In the genomic region with DNA sequence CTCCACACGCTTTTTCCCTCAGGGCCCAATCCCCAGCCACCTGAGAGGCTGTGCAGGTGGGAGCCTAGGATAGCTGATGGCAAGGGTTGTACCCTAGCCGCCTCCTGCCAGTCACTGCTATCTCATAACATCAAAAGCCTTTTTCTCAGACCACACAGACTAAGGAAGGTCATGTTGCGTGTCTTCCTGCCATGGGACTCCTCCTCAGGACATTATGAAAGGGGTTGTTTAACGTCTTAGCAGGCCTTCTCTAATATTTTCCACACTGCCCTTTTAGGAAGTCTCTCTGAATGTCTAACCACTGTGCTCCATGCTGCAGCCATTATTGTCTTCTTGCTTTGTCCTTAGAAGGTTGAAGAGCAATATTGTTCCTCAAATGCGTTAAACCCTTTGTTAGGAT, we compare ENCODE assay signal across 17 cellular contexts. TPM values are rescaled to one million over a fixed set of nuclear protein-coding genes. Genes with fewer than 3 reads are reported as not detected.
DNase-seq lines count a peak whose midpoint lies in the region; ATAC-seq and TF ChIP-seq lines count a peak whose summit lies in the region.
"Had no signal": no experiment of that assay in that cellular context is flagged by ENCODE, and none has a peak within 500 bp of the region (broad histone marks: within the 10 kb centered on the region; RNA-seq: fewer than 3 reads in every experiment).

No MANE protein-coding gene starts in this region.

- in situ Hi-C loops in gastrocnemius medialis (cut with MboI; ENCODE audit: low sequenced_read_pairs in 4 of 4), result loop anchor here in 2 of 4 donors (5.0 to 10.0 kb wide), 2 partner anchors 169 to 172 kb away; a partner anchor contains a TSS

- H3K9me3 ChIP-seq in HEK293 (ENCODE audit: control insufficient read depth, insufficient read depth, low read depth, low read length) (no peaks in the 10 kb centered on the region), gastrocnemius medialis (no peaks in the 10 kb centered on the region)
- H3K9me3 ChIP-seq: thyroid gland had no signal

- no peak for TF ChIP-seq POLR2A in gastrocnemius medialis (IDR thresholded peaks at IDR 0.05)

- ATAC-seq in gastrocnemius medialis (peak in 1 of 2 donors; percentile 6), HG03521 (IDR thresholded peaks at IDR 0.05; ENCODE audit: unreplicated experiment) (no peak), omental fat pad (ENCODE audit: low FRiP score) (no peak)

- POLR2A ChIA-PET in HEK293 (lab: Yijun Ruan, JAX), result interaction anchor here (0.9 to 1.5 kb wide), 3 partner anchors 163 to 187 kb away, joined by 3 to 10 read pairs (median 6); a partner anchor contains a TSS

- H3K4me1 ChIP-seq in HEK293 (ENCODE audit: control insufficient read depth, insufficient read depth, low read length), result peaks cover 18% of the 10 kb centered on the region
- peaks cover 33 to 38% of the 10 kb centered on the region in 2 donors for H3K4me1 ChIP-seq in gastrocnemius medialis
- H3K4me1 ChIP-seq: thyroid gland had no signal

- CTCF ChIA-PET in HEK293 (lab: Yijun Ruan, JAX), result interaction anchor here (0.8 to 7.8 kb wide), 8 partner anchors 9 to 211 kb away, joined by 3 to 109 read pairs (median 6); a partner anchor contains a TSS

- DNase-seq in NOMO-1 treated with dmso at 0.1 percent for 144 hours (lab: John Stamatoyannopoulos, UW; ENCODE audit: unreplicated experiment) (peak; percentile 29), fibroblast of villous mesenchyme (ENCODE audit: low read depth) (peak; percentile 47), gastrocnemius medialis (no peak), HuH-7.5 (ENCODE audit: low spot score) (no peak), hypothalamus (lab: John Stamatoyannopoulos, UW) (no peak), omental fat pad (ENCODE audit: low spot score) (no peak)
- DNase-seq: activated CD4-positive, CD25-positive, alpha-beta regulatory T cell treated with anti-CD3 and anti-CD28 coated beads, Interleukin-2, amount 50 U/mL, for 72 hours; activated effector memory CD4-positive, alpha-beta T cell treated with Interleukin-2 at 50 U/mL for 16 hours; amniotic stem cell; effector memory CD4-positive, alpha-beta T cell; GDM1; kidney glomerular epithelial cell; NCI-H1092; thyroid gland had no signal

- TF ChIP-seq CTCF in HEK293 (tag by site-specific recombination; IDR thresholded peaks at IDR 0.05) (no peak), fibroblast of villous mesenchyme (IDR thresholded peaks at IDR 0.05; ENCODE audit: insufficient read depth, low read depth, low read length) (no peak), gastrocnemius medialis (IDR thresholded peaks at IDR 0.05 in 4 of 5, conservative IDR thresholded peaks at IDR 0.05 in 1 of 5) (no peak), omental fat pad (IDR thresholded peaks at IDR 0.05) (no peak)

- H3K27ac ChIP-seq in HEK293 (ENCODE audit: extremely low read depth, low read depth, low read length) (peak overlapping the region; percentile 33; the same call in 1 of the 2 replicates), gastrocnemius medialis (peak overlapping the region; percentile 91 to 99 (median 98))
- H3K27ac ChIP-seq: thyroid gland had no signal

- H3K27me3 ChIP-seq in gastrocnemius medialis, result no peaks in the 10 kb centered on the region
- H3K27me3 ChIP-seq: thyroid gland had no signal

- H3K4me3 ChIP-seq in HEK293 (ENCODE audit: low read depth, low read length), result no peak overlapping the region
- H3K4me3 ChIP-seq in fibroblast of villous mesenchyme (ENCODE audit: low read depth, low read length), result no peak overlapping the region
- peak overlapping the region in 3 of 4 donors; percentile 38 to 47 (median 39) for H3K4me3 ChIP-seq in gastrocnemius medialis
- H3K4me3 ChIP-seq: skin epidermis, thyroid gland had no signal

- intact Hi-C loops in gastrocnemius medialis (cut with DNase I; ENCODE audit: low total_unique reads), result no loop called here

- no peaks in the 10 kb centered on the region for H3K36me3 ChIP-seq in HEK293 (ENCODE audit: control insufficient read depth in 2 of 2, insufficient read depth in 1 of 2, low read length in 2 of 2)
- H3K36me3 ChIP-seq in gastrocnemius medialis, result no peaks in the 10 kb centered on the region
- H3K36me3 ChIP-seq: thyroid gland had no signal

TF ChIP-seq in HEK293, 187 proteins besides CTCF, POLR2A, EP300 and RAD21:
- TF ChIP-seq ZNF341 (tag by site-specific recombination; IDR thresholded peaks at IDR 0.05; ENCODE audit: low read depth) (0 out of 2 replicates have a peak, but pooled peaks have one; percentile 37), ZNF561 (tag by site-specific recombination; IDR thresholded peaks at IDR 0.05; ENCODE audit: borderline replicate concordance) (no peak)

RNA-seq across cellular contexts. Expression of a gene that starts 7.6 kb away (rescaled TPM):
- total RNA-seq in fibroblast of villous mesenchyme (25.4 and 29.4 TPM in 2 replicates), gastrocnemius medialis (10 to 100 TPM; 25.3 to 51.8 (median 35.4) TPM), omental fat pad (10 to 100 TPM; 17.2 to 46.5 (median 36.7) TPM)

Comparison
In these comparisons a context has a peak if more than half of its experiments do, and no peak if none do; other contexts are left out.
1. H3K4me3 ChIP-seq: peak in gastrocnemius medialis (3 of 4); none in HEK293 (single experiment) and fibroblast of villous mesenchyme (single experiment).
2. DNase-seq: peak in NOMO-1 treated with dmso at 0.1 percent for 144 hours (single experiment) and fibroblast of villous mesenchyme (single experiment); none in gastrocnemius medialis (0 of 2), HuH-7.5 (single experiment), hypothalamus (0 of 51) and omental fat pad (single experiment).